In the genomic region with DNA sequence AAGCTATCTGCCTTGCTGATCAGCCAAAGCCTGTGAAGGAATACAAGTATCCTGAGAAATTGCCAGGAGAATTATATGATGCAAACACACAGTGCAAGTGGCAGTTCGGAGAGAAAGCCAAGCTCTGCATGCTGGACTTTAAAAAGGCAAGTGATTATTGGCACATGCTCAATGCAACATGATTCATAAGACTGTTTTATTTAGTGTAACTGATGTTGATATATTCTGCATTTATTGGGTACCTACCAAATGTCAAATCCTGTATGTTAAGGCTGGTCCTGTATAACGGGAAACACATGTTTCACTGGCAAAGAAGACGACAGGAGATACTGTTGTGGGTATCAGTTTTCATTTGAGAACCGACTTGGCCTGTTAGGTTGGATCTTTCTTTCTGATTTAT, we compare ENCODE assay signal across 21 cellular contexts.
DNase-seq lines count a peak whose midpoint lies in the region; ATAC-seq and TF ChIP-seq lines count a peak whose summit lies in the region.
"Had no signal": no experiment of that assay in that cellular context is flagged by ENCODE, and none has a peak within 500 bp of the region (broad histone marks: within the 10 kb centered on the region; RNA-seq: fewer than 3 reads in every experiment).

No MANE protein-coding gene starts in this region.

- no peaks in the 10 kb centered on the region for H3K36me3 ChIP-seq in PC-3 (ENCODE audit: low read depth, low read length)
- H3K36me3 ChIP-seq in trophoblast cell (ENCODE audit: control insufficient read depth in 1 of 2, insufficient read depth in 2 of 2, low read length in 2 of 2) = no peaks in the 10 kb centered on the region
- H3K36me3 ChIP-seq in heart left ventricle = no peaks in the 10 kb centered on the region
- H3K36me3 ChIP-seq: ascending aorta had no signal

- H2AFZ ChIP-seq in PC-3 (ENCODE audit: low read length) = no peak overlapping the region
- no peak overlapping the region for H2AFZ ChIP-seq in trophoblast cell (ENCODE audit: insufficient read depth, low read length, poor library complexity)

- no peak overlapping the region for H2BK120ac ChIP-seq in trophoblast cell (ENCODE audit: insufficient read depth, low read length, poor library complexity)

- no peak for TF ChIP-seq POLR2A in heart left ventricle (IDR thresholded peaks at IDR 0.05)

- H3K79me1 ChIP-seq in trophoblast cell (ENCODE audit: low read length) = no peaks in the 10 kb centered on the region

- peak; percentile 29; the same call in 1 of the 2 replicates for ATAC-seq in PC-3
- ATAC-seq in heart left ventricle = no peak
- ATAC-seq in HG03442 (IDR thresholded peaks at IDR 0.05; ENCODE audit: unreplicated experiment) = no peak
- ATAC-seq in stimulated activated effector memory CD8-positive, alpha-beta T cell treated with anti-CD3 and anti-CD28 coated beads, Interleukin-12 subunit alpha, Interleukin-12 subunit beta, amount 100 ng/mL, for 72 hours = no peak
- ATAC-seq: activated CD4-positive, CD25-positive, alpha-beta regulatory T cell treated with anti-CD3 and anti-CD28 coated beads, Interleukin-2, amount 50 U/mL, for 24 hours; Panc1 had no signal

- no peak overlapping the region for H4K12ac ChIP-seq in trophoblast cell (ENCODE audit: low read depth, low read length)

- intact Hi-C loops in PC-3 (cut with micrococcal nuclease) = no loop called here
- intact Hi-C loops in heart left ventricle (cut with DNase I) = no loop called here

- CTCF ChIA-PET in PC-3 (lab: Charles Lee) = no interaction called here

- no peak overlapping the region for H2BK12ac ChIP-seq in trophoblast cell (ENCODE audit: low read length)

- no TSS peak for BruUV-seq in PC-3 (replicated peaks; lab: Mats Ljungman, UMichigan)

- no peak overlapping the region for H3K27ac Mint-ChIP-seq in stimulated activated effector memory CD8-positive, alpha-beta T cell treated with anti-CD3 and anti-CD28 coated beads, Interleukin-12 subunit alpha, Interleukin-12 subunit beta, amount 100 ng/mL, for 72 hours
- H3K27ac Mint-ChIP-seq: activated CD4-positive, alpha-beta memory T cell treated with anti-CD3 and anti-CD28 coated beads for 36 hours; activated naive CD8-positive, alpha-beta T cell treated with anti-CD3 and anti-CD28 coated beads for 36 hours; H9 had no signal

- DNase-seq in AG10803 (ENCODE audit: low read depth) (peak; percentile 3), PC-3 (peak; percentile 32), fibroblast of gingiva (ENCODE audit: low read depth) (peak; percentile 16), trophoblast cell (no peak), heart left ventricle (no peak)
- no peak for DNase-seq in activated effector memory CD4-positive, alpha-beta T cell treated with anti-CD3 and anti-CD28 coated beads, Interleukin-2, amount 50 U/mL, for 16 hours
- no peak for DNase-seq in stimulated activated effector memory CD8-positive, alpha-beta T cell treated with anti-CD3 and anti-CD28 coated beads, Interleukin-12 subunit alpha, Interleukin-12 subunit beta, amount 100 ng/mL, for 72 hours (ENCODE audit: low spot score in 2 of 2)
- DNase-seq: ACHN; activated CD4-positive, alpha-beta memory T cell treated with anti-CD3 and anti-CD28 coated beads for 36 hours; activated naive CD8-positive, alpha-beta T cell treated with anti-CD3 and anti-CD28 coated beads for 36 hours; effector memory CD4-positive, alpha-beta T cell; erythroblast; H9; IMR-90; NCI-H1417; NK-92 treated with Interleukin-12 subunit alpha and Interleukin-12 subunit beta, amount 100 ng/mL, for 24 hours; SIG-M5 had no signal

- no peaks in the 10 kb centered on the region for H3K9me2 ChIP-seq in PC-3 (replicated peaks; ENCODE audit: low read length)

- H3F3A ChIP-seq in PC-3 (ENCODE audit: low read length, unreplicated experiment) = no peaks in the 10 kb centered on the region

- no peaks in the 10 kb centered on the region for H3K9me3 Mint-ChIP-seq in stimulated activated effector memory CD8-positive, alpha-beta T cell treated with anti-CD3 and anti-CD28 coated beads, Interleukin-12 subunit alpha, Interleukin-12 subunit beta, amount 100 ng/mL, for 72 hours
- H3K9me3 Mint-ChIP-seq: activated CD4-positive, alpha-beta memory T cell treated with anti-CD3 and anti-CD28 coated beads for 36 hours; H9 had no signal

- no CpG with 5 or more reads among the region's 4 CpGs for WGBS in trophoblast cell (ENCODE audit: extremely low coverage, insufficient coverage, insufficient read length)
- WGBS in heart left ventricle, 4 donors = 51 to 64% (median 57%) methylated on average over 4 of the region's 4 CpGs

- no peak overlapping the region for H3K14ac ChIP-seq in trophoblast cell (ENCODE audit: low read length)

- no peak overlapping the region for H3K4ac ChIP-seq in trophoblast cell (ENCODE audit: low read depth, low read length)

- H3K4me1 Mint-ChIP-seq in stimulated activated effector memory CD8-positive, alpha-beta T cell treated with anti-CD3 and anti-CD28 coated beads, Interleukin-12 subunit alpha, Interleukin-12 subunit beta, amount 100 ng/mL, for 72 hours = no peaks in the 10 kb centered on the region
- H3K4me1 Mint-ChIP-seq: activated naive CD8-positive, alpha-beta T cell treated with anti-CD3 and anti-CD28 coated beads for 36 hours; H9 had no signal

- H3K27ac ChIP-seq in PC-3 (ENCODE audit: low read length) (no peak overlapping the region), trophoblast cell (ENCODE audit: low read depth, low read length) (no peak overlapping the region), heart left ventricle (no peak overlapping the region)
- H3K27ac ChIP-seq: ascending aorta had no signal

- no peaks in the 10 kb centered on the region for H3K4me1 ChIP-seq in PC-3 (ENCODE audit: insufficient read depth, low read length)
- H3K4me1 ChIP-seq in trophoblast cell (ENCODE audit: control insufficient read depth in 1 of 2, insufficient read depth in 2 of 2, low read length in 2 of 2) = no peaks in the 10 kb centered on the region
- no peaks in the 10 kb centered on the region for H3K4me1 ChIP-seq in heart left ventricle
- H3K4me1 ChIP-seq: ascending aorta had no signal

- H2AK5ac ChIP-seq in trophoblast cell (ENCODE audit: low read length) = no peak overlapping the region

- no peak overlapping the region for H2BK5ac ChIP-seq in trophoblast cell (ENCODE audit: low read depth, low read length, poor library complexity)

- TF ChIP-seq CTCF in AG10803 (conservative IDR thresholded peaks at IDR 0.05; ENCODE audit: low read length) = no peak
- no peak for TF ChIP-seq CTCF in PC-3 (conservative IDR thresholded peaks at IDR 0.05; ENCODE audit: low read depth, low read length)
- no peak for TF ChIP-seq CTCF in heart left ventricle (IDR thresholded peaks at IDR 0.05)

- H3K4me2 ChIP-seq in PC-3 (ENCODE audit: low read length) = no peak overlapping the region
- H3K4me2 ChIP-seq in trophoblast cell (ENCODE audit: low read length) = peak overlapping the region; percentile 30

- H3K79me2 ChIP-seq in PC-3 (ENCODE audit: low read length) (no peaks in the 10 kb centered on the region), trophoblast cell (ENCODE audit: control insufficient read depth, insufficient read depth, low read length, poor library complexity) (no peaks in the 10 kb centered on the region)

- H4K8ac ChIP-seq in trophoblast cell (ENCODE audit: low read depth, low read length) = no peak overlapping the region

- no peaks in the 10 kb centered on the region for H4K20me1 ChIP-seq in PC-3 (ENCODE audit: low read length)

- no peak overlapping the region for H4K91ac ChIP-seq in trophoblast cell (ENCODE audit: low read depth, low read length)

- no peak overlapping the region for H3K18ac ChIP-seq in trophoblast cell (ENCODE audit: low read length)

- H3K9ac ChIP-seq in PC-3 (ENCODE audit: low read length) = no peak overlapping the region
- H3K9ac ChIP-seq in trophoblast cell (ENCODE audit: low read length) = no peak overlapping the region

- no peaks in the 10 kb centered on the region for H3K36me3 Mint-ChIP-seq in stimulated activated effector memory CD8-positive, alpha-beta T cell treated with anti-CD3 and anti-CD28 coated beads, Interleukin-12 subunit alpha, Interleukin-12 subunit beta, amount 100 ng/mL, for 72 hours
- H3K36me3 Mint-ChIP-seq: activated CD4-positive, alpha-beta memory T cell treated with anti-CD3 and anti-CD28 coated beads for 36 hours; activated naive CD8-positive, alpha-beta T cell treated with anti-CD3 and anti-CD28 coated beads for 36 hours had no signal

- no peak overlapping the region for H3K4me3 Mint-ChIP-seq in stimulated activated effector memory CD8-positive, alpha-beta T cell treated with anti-CD3 and anti-CD28 coated beads, Interleukin-12 subunit alpha, Interleukin-12 subunit beta, amount 100 ng/mL, for 72 hours
- H3K4me3 Mint-ChIP-seq: activated CD4-positive, alpha-beta memory T cell treated with anti-CD3 and anti-CD28 coated beads for 36 hours; activated naive CD8-positive, alpha-beta T cell treated with anti-CD3 and anti-CD28 coated beads for 36 hours; H9 had no signal

- no peaks in the 10 kb centered on the region for H3K9me3 ChIP-seq in PC-3 (ENCODE audit: low read length)
- H3K9me3 ChIP-seq in trophoblast cell (ENCODE audit: insufficient read depth, low read depth, low read length) = no peaks in the 10 kb centered on the region
- H3K9me3 ChIP-seq in heart left ventricle = no peaks in the 10 kb centered on the region
- H3K9me3 ChIP-seq: ascending aorta had no signal

- no peak overlapping the region for H3K23ac ChIP-seq in trophoblast cell (ENCODE audit: low read length)

- H3K4me3 ChIP-seq in AG10803 (ENCODE audit: low read length) (no peak overlapping the region), PC-3 (ENCODE audit: low read length) (no peak overlapping the region), trophoblast cell (ENCODE audit: low read depth, low read length) (no peak overlapping the region), heart left ventricle (no peak overlapping the region)
- H3K4me3 ChIP-seq: ascending aorta had no signal

- POLR2A ChIA-PET in PC-3 (lab: Charles Lee; ENCODE audit: unreplicated experiment) = no interaction called here

- no peaks in the 10 kb centered on the region for H3K27me3 ChIP-seq in PC-3 (ENCODE audit: low read length)
- H3K27me3 ChIP-seq in trophoblast cell (ENCODE audit: insufficient read depth, low read length) = no peaks in the 10 kb centered on the region
- H3K27me3 ChIP-seq in heart left ventricle = no peaks in the 10 kb centered on the region
- H3K27me3 ChIP-seq: ascending aorta had no signal

Comparison
In these comparisons a context has a peak if more than half of its experiments do, and no peak if none do; other contexts are left out.
1. DNase-seq: peak in AG10803 (single experiment), PC-3 (single experiment) and fibroblast of gingiva (single experiment); none in trophoblast cell (0 of 2), heart left ventricle (0 of 5), activated effector memory CD4-positive, alpha-beta T cell treated with anti-CD3 and anti-CD28 coated beads, Interleukin-2, amount 50 U/mL, for 16 hours (single experiment) and stimulated activated effector memory CD8-positive, alpha-beta T cell treated with anti-CD3 and anti-CD28 coated beads, Interleukin-12 subunit alpha, Interleukin-12 subunit beta, amount 100 ng/mL, for 72 hours (0 of 2).